20 cellular contexts compared by ENCODE assay signal in genomic region chr17:49798738-49799137, GRCh38. TPM values are rescaled to one million over a fixed set of nuclear protein-coding genes. Genes with fewer than 3 reads are reported as not detected.
"Had no signal": no experiment of that assay in that cellular context is flagged by ENCODE, and none has a peak within 500 bp of the region (broad histone marks: within the 10 kb centered on the region; RNA-seq: fewer than 3 reads in every experiment).

No MANE protein-coding gene starts in this region.

- H3K27me3 ChIP-seq: breast epithelium, gastroesophageal sphincter, heart right ventricle, tibial artery had no signal

- H3K27ac Mint-ChIP-seq: T-helper 1 cell treated with Interleukin-12 subunit alpha and Interleukin-12 subunit beta and Interleukin-4 antibody, amounts not matched to agents 30 μg/mL and 1 μg/mL, for 36 hours had no signal

- H3K4me3 Mint-ChIP-seq: T-helper 1 cell treated with Interleukin-12 subunit alpha and Interleukin-12 subunit beta and Interleukin-4 antibody, amounts not matched to agents 30 μg/mL and 1 μg/mL, for 36 hours had no signal

- H3K4me3 ChIP-seq: breast epithelium, coronary artery, gastroesophageal sphincter, heart right ventricle, tibial artery had no signal

- ATAC-seq: activated CD4-positive, CD25-positive, alpha-beta regulatory T cell treated with anti-CD3 and anti-CD28 coated beads, Interleukin-2, amount 50 U/mL, for 24 hours; gastroesophageal sphincter had no signal

- H3K4me1 ChIP-seq: breast epithelium had no signal

- DNase-seq: activated CD4-positive, alpha-beta T cell treated with anti-CD3 and anti-CD28 coated beads, Interleukin-2, amount 50 U/mL, for 48 hours; activated gamma-delta T cell treated with Interleukin-2 at 50 U/mL for 16 hours; heart right ventricle; occipital lobe; retina; stimulated activated naive CD4-positive, alpha-beta T cell; tibial artery had no signal

- H3K9me3 ChIP-seq: breast epithelium, gastroesophageal sphincter, heart right ventricle, tibial artery had no signal

- H3K27ac ChIP-seq: breast epithelium, coronary artery, tibial artery had no signal

- H3K9me3 Mint-ChIP-seq: T-helper 1 cell treated with Interleukin-12 subunit alpha and Interleukin-12 subunit beta and Interleukin-4 antibody, amounts not matched to agents 30 μg/mL and 1 μg/mL, for 36 hours had no signal

RNA-seq across cellular contexts. Expression of gene TAC4, which starts 49.1 kb away (rescaled TPM):
- total RNA-seq: astrocyte, breast epithelium, gastroesophageal sphincter, lower leg skin, mesenteric fat pad, occipital lobe, posterior vena cava, subcutaneous adipose tissue had no signal
- polyA plus RNA-seq: esophagus, heart right ventricle, neural cell, urinary bladder had no signal
